ENCODE assay signal across 2 cellular contexts in genomic region chr7:85115006-85115405, GRCh38.
TF ChIP-seq lines count a peak whose summit lies in the region.

No MANE protein-coding gene starts in this region.

TF ChIP-seq in SK-N-SH, 30 proteins besides CTCF, POLR2A, EP300 and RAD21 (continued from another document):
- no peak for TF ChIP-seq USF1 (IDR thresholded peaks at IDR 0.05; ENCODE audit: borderline replicate concordance, low read depth)
- no peak for TF ChIP-seq MAX (IDR thresholded peaks at IDR 0.05; ENCODE audit: low read depth)
- no peak for TF ChIP-seq ZBTB33 (IDR thresholded peaks at IDR 0.05; ENCODE audit: borderline replicate concordance, low read depth)
- no peak for TF ChIP-seq FOSL2 (IDR thresholded peaks at IDR 0.05; ENCODE audit: borderline replicate concordance, low read depth)
- TF ChIP-seq TCF12 (IDR thresholded peaks at IDR 0.05), result no peak
- TF ChIP-seq TEAD4 (IDR thresholded peaks at IDR 0.05; ENCODE audit: borderline replicate concordance, insufficient read depth), result no peak

TF ChIP-seq in HepG2, 621 proteins besides CTCF, POLR2A, EP300 and RAD21 (continued from another document):
- no peak for TF ChIP-seq ZNF142 (CRISPR knock-in tag; IDR thresholded peaks at IDR 0.05)
- no peak for TF ChIP-seq ZNF224 (CRISPR knock-in tag; IDR thresholded peaks at IDR 0.05)
- TF ChIP-seq ZNF598 (CRISPR knock-in tag; IDR thresholded peaks at IDR 0.05; ENCODE audit: borderline replicate concordance), result no peak
- no peak for TF ChIP-seq DNMT3B (CRISPR knock-in tag; conservative IDR thresholded peaks at IDR 0.05)
- TF ChIP-seq ZNF281 (CRISPR knock-in tag; IDR thresholded peaks at IDR 0.05; ENCODE audit: borderline replicate concordance), result no peak
- TF ChIP-seq RFX1 (IDR thresholded peaks at IDR 0.05), result no peak
- TF ChIP-seq ZFX (CRISPR knock-in tag; IDR thresholded peaks at IDR 0.05; ENCODE audit: low read depth), result no peak
